14 cellular contexts compared by ENCODE assay signal in the genomic region with DNA sequence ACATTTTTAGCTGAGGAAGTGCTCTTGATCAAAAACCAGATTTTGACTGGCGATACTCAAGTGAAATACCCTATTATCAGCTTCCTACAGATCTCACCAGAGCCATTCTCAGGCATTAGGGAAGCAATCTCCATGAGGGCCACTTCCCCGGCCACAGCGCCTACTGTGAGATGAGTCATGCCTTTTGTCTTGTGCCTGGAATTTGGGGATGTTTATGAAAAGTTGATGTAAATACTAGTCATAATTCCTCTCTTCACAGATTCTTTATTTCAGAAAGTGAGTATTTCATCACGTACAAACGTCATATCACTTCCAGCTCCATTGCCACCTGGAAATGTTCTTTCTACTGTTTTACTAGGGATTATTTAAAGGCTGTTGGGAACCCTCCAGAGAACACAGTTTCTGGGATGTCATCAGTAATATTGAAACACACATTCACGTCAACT. TPM values are rescaled to one million over a fixed set of nuclear protein-coding genes. Genes with fewer than 3 reads are reported as not detected.
DNase-seq lines count a peak whose midpoint lies in the region; ATAC-seq and TF ChIP-seq lines count a peak whose summit lies in the region.
"Had no signal": no experiment of that assay in that cellular context is flagged by ENCODE, and none has a peak within 500 bp of the region (broad histone marks: within the 10 kb centered on the region; RNA-seq: fewer than 3 reads in every experiment).

No MANE protein-coding gene starts in this region.

- TF ChIP-seq CTCF in AG10803 (conservative IDR thresholded peaks at IDR 0.05; ENCODE audit: low read length) (no peak), chondrocyte (IDR thresholded peaks at IDR 0.05) (no peak)

- H3K4me3 ChIP-seq in AG10803 (ENCODE audit: low read length), result no peak overlapping the region
- H3K4me3 ChIP-seq: BLaER1 treated with 17β-estradiol and CSF1 and Interleukin-3, amounts not matched to agents 10 nM and 100 nM; suprapubic skin had no signal

- no peak overlapping the region for H3K4me3 Mint-ChIP-seq in chondrocyte (ENCODE audit: unreplicated experiment)
- H3K4me3 Mint-ChIP-seq: activated CD8-positive, alpha-beta T cell treated with anti-CD3 and anti-CD28 coated beads for 36 hours had no signal

- H3K9me3 Mint-ChIP-seq in chondrocyte (ENCODE audit: low read depth), result no peaks in the 10 kb centered on the region
- H3K9me3 Mint-ChIP-seq: activated CD8-positive, alpha-beta T cell treated with anti-CD3 and anti-CD28 coated beads for 36 hours had no signal

- peak overlapping the region; percentile 69 for H3K27ac Mint-ChIP-seq in chondrocyte (ENCODE audit: unreplicated experiment)
- H3K27ac Mint-ChIP-seq: activated CD8-positive, alpha-beta T cell treated with anti-CD3 and anti-CD28 coated beads for 36 hours had no signal

- H3K36me3 Mint-ChIP-seq in chondrocyte (ENCODE audit: low read depth), result no peaks in the 10 kb centered on the region

- ATAC-seq in GM19023 (IDR thresholded peaks at IDR 0.05; ENCODE audit: unreplicated experiment), result no peak
- no peak for ATAC-seq in HG03095 (IDR thresholded peaks at IDR 0.05; ENCODE audit: unreplicated experiment)
- ATAC-seq: activated CD8-positive, alpha-beta T cell treated with anti-CD3 and anti-CD28 coated beads for 36 hours had no signal

- H3K27me3 Mint-ChIP-seq in chondrocyte (ENCODE audit: low read depth), result no peaks in the 10 kb centered on the region

- peak; percentile 66 for DNase-seq in AG10803 (ENCODE audit: low read depth)
- DNase-seq in LHCN-M2 (ENCODE audit: low read depth), result peak; percentile 74
- no peak for DNase-seq in chondrocyte (ENCODE audit: low spot score)
- peak; percentile 86 for DNase-seq in iris pigment epithelial cell (ENCODE audit: low read depth)
- DNase-seq in NCI-H187 (lab: John Stamatoyannopoulos, UW), result no peak
- no peak for DNase-seq in HPDE6-E6E7 (ENCODE audit: extremely low spot score)
- DNase-seq: activated CD8-positive, alpha-beta T cell treated with anti-CD3 and anti-CD28 coated beads for 36 hours; amniotic stem cell; hippocampal formation; NCI-H1105 treated with DMSO at 0.1 percent for 48 hours had no signal

- H3K4me1 Mint-ChIP-seq in chondrocyte (ENCODE audit: low read depth), result peaks cover 31% of the 10 kb centered on the region

RNA-seq across cellular contexts. Expression of a gene that starts 25.3 kb away (rescaled TPM):
- total RNA-seq in LHCN-M2 (2014; rRNA removed) (7.9 and 8.9 TPM in 2 replicates), chondrocyte (14.0 to 32.5 TPM (median 14.7 TPM) in 3 replicates)
- polyA plus RNA-seq in LHCN-M2 (2012), result 10.1 TPM

Comparison
In these comparisons a context has a peak if more than half of its experiments do, and no peak if none do; other contexts are left out.
1. DNase-seq: peak in AG10803 (single experiment), LHCN-M2 (single experiment) and iris pigment epithelial cell (single experiment); none in chondrocyte (single experiment), NCI-H187 (0 of 2) and HPDE6-E6E7 (single experiment).